Comparison of ENCODE assay signal across 8 cellular contexts in the genomic region with DNA sequence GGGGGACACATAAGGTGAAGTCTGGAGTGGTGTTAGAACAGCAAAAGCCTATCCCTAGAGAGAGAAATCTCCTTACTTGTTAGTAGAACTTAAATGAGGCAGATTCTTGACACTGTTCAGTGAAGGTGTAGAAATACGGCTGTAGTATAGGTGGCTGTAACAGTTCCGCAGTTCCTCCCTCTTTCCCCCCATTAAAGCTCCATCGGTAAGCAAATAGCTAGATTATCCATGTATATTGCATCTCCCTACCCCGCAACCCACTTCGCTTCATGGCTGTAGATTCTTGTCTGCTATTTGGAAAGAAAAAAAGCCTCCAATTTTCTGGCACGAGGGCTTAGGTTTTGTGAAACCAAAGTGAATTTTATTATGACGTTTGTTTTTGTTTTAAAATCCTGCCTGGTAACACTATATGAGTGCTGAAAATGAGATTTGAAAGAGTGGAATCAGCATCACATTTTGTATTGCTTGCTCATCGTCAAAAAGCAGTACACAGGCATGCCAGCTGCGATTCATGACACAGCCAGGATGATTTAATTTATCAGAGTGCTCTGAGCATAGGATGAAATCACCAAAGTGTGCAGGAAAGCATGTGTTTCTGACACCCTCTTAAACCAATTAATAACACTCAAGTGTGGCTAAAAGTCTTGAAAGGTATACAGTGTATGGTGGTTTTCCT. TPM values are rescaled to one million over a fixed set of nuclear protein-coding genes. Genes with fewer than 3 reads are reported as not detected.
DNase-seq lines count a peak whose midpoint lies in the region; ATAC-seq and TF ChIP-seq lines count a peak whose summit lies in the region.

No MANE protein-coding gene starts in this region.

- in situ Hi-C loops in mammary epithelial cell (cut with MboI; ENCODE audit: low sequenced_read_pairs in 2 of 2), result no loop called here

- DNase-seq in CD4-positive, alpha-beta T cell, result no peak
- peak; percentile 23 for DNase-seq in M059J (ENCODE audit: low read depth)
- peak; percentile 51 for DNase-seq in mammary epithelial cell
- no peak for DNase-seq in mesothelial cell of epicardium (ENCODE audit: low spot score in 2 of 2, unreplicated experiment in 2 of 2)
- DNase-seq in activated naive CD4-positive, alpha-beta T cell treated with anti-CD3 and anti-CD28 coated beads, Interleukin-2, amount 50 U/mL, for 72 hours (ENCODE audit: low spot score in 2 of 2), result no peak
- DNase-seq in GF-D8 (lab: John Stamatoyannopoulos, UW), result no peak
- no peak for DNase-seq in mucosa of gallbladder (ENCODE audit: low spot score)
- DNase-seq in SIG-M5 treated with dmso at 0.1 percent for 504 hours (lab: John Stamatoyannopoulos, UW; ENCODE audit: unreplicated experiment), result no peak

- H3K9me3 ChIP-seq in CD4-positive, alpha-beta T cell (ENCODE audit: control insufficient read depth, low read length), result no peaks in the 10 kb centered on the region
- no peaks in the 10 kb centered on the region for H3K9me3 ChIP-seq in mammary epithelial cell (replicated peaks; ENCODE audit: insufficient read depth, low read length)

- H3K4me1 Mint-ChIP-seq in CD4-positive, alpha-beta T cell (ENCODE audit: low read depth), result peaks cover 9% of the 10 kb centered on the region
- peaks cover 24% of the 10 kb centered on the region for H3K4me1 Mint-ChIP-seq in mesothelial cell of epicardium

- peak overlapping the region; percentile 44 for H3K4me3 Mint-ChIP-seq in CD4-positive, alpha-beta T cell
- peak overlapping the region; percentile 91 for H3K4me3 Mint-ChIP-seq in mesothelial cell of epicardium

- peaks cover 65% of the 10 kb centered on the region for H3K27me3 Mint-ChIP-seq in CD4-positive, alpha-beta T cell
- H3K27me3 Mint-ChIP-seq in mesothelial cell of epicardium (ENCODE audit: low read depth), result no peaks in the 10 kb centered on the region

- intact Hi-C loops in CD4-positive, alpha-beta T cell (cut with DNase I, micrococcal nuclease), result no loop called here
- intact Hi-C loops in mammary epithelial cell (cut with micrococcal nuclease), result no loop called here

- no peak for TF ChIP-seq CTCF in CD4-positive, alpha-beta T cell (IDR thresholded peaks at IDR 0.05)
- no peak for TF ChIP-seq CTCF in mammary epithelial cell (conservative IDR thresholded peaks at IDR 0.05 in 1 of 2, IDR thresholded peaks at IDR 0.05 in 1 of 2; ENCODE audit: extremely low read depth in 1 of 2, insufficient read depth in 1 of 2, low read depth in 1 of 2, low read length in 2 of 2)
- no peak for TF ChIP-seq CTCF in mesothelial cell of epicardium (IDR thresholded peaks at IDR 0.05; ENCODE audit: unreplicated experiment)

- peaks cover 10% of the 10 kb centered on the region for H3K4me1 ChIP-seq in mammary epithelial cell (ENCODE audit: insufficient read depth, low read length)

- H3K27ac Mint-ChIP-seq in CD4-positive, alpha-beta T cell, result no peak overlapping the region
- peak overlapping the region; percentile 12 for H3K27ac Mint-ChIP-seq in mesothelial cell of epicardium
- H3K27ac Mint-ChIP-seq in activated naive CD4-positive, alpha-beta T cell treated with anti-CD3 and anti-CD28 coated beads, Interleukin-2, amount 50 U/mL, for 72 hours, result no peak overlapping the region

- TSS peak; percentile 23 for BruUV-seq in mammary epithelial cell (replicated peaks; lab: Mats Ljungman, UMichigan)

- H3K9ac ChIP-seq in mammary epithelial cell (ENCODE audit: insufficient read depth, low read length), result no peak overlapping the region

- dilution Hi-C loops in mammary epithelial cell (cut with HindIII; ENCODE audit: low sequenced_read_pairs), result no loop called here

- no peak for ATAC-seq in CD4-positive, alpha-beta T cell (ENCODE audit: poor library complexity)
- no peak for ATAC-seq in activated naive CD4-positive, alpha-beta T cell treated with anti-CD3 and anti-CD28 coated beads, Interleukin-2, amount 50 U/mL, for 72 hours

- POLR2A ChIA-PET in CD4-positive, alpha-beta T cell (lab: Charles Lee), result interaction anchor here (0.7 kb wide), 1 partner anchor 27 kb away, joined by 3 read pairs; no protein-coding TSS in a partner anchor

- no peak overlapping the region for H3K27ac ChIP-seq in CD4-positive, alpha-beta T cell (ENCODE audit: low read depth, low read length)
- no peak overlapping the region for H3K27ac ChIP-seq in mammary epithelial cell (ENCODE audit: insufficient read depth, low read depth, low read length)

- CTCF ChIA-PET in CD4-positive, alpha-beta T cell (lab: Charles Lee), result no interaction called here
- CTCF ChIA-PET in mammary epithelial cell (lab: Charles Lee; ENCODE audit: low non-redundant PET), result no interaction called here

- peak overlapping the region in 2 of 3 experiments; percentile 12 to 47 for H3K4me3 ChIP-seq in mammary epithelial cell (replicated peaks in 1 of 3; ENCODE audit: insufficient read depth in 1 of 3, low read depth in 2 of 3, low read length in 3 of 3)

- peak overlapping the region; percentile 54 for H2AFZ ChIP-seq in mammary epithelial cell (ENCODE audit: low read depth, low read length)

- H3K27me3 ChIP-seq in CD4-positive, alpha-beta T cell (ENCODE audit: control insufficient read depth, insufficient read depth, low read length), result peaks cover 29% of the 10 kb centered on the region
- no peaks in the 10 kb centered on the region for H3K27me3 ChIP-seq in mammary epithelial cell (ENCODE audit: insufficient read depth, low read length)

- H3K4me2 ChIP-seq in mammary epithelial cell (ENCODE audit: insufficient read depth, low read depth, low read length), result peak overlapping the region; percentile 84

- 43% methylated on average over 9 of the region's 9 CpGs for WGBS in mammary epithelial cell (ENCODE audit: low coverage, missing lambda C conversion rate)

- H3K9me3 Mint-ChIP-seq in CD4-positive, alpha-beta T cell, result no peaks in the 10 kb centered on the region
- no peaks in the 10 kb centered on the region for H3K9me3 Mint-ChIP-seq in mesothelial cell of epicardium
- H3K9me3 Mint-ChIP-seq in activated naive CD4-positive, alpha-beta T cell treated with anti-CD3 and anti-CD28 coated beads, Interleukin-2, amount 50 U/mL, for 72 hours, result no peaks in the 10 kb centered on the region

- no peaks in the 10 kb centered on the region for H3K36me3 ChIP-seq in mammary epithelial cell (ENCODE audit: insufficient read depth, low read length)

- H4K20me1 ChIP-seq in mammary epithelial cell (ENCODE audit: insufficient read depth, low read length), result no peaks in the 10 kb centered on the region

- no peaks in the 10 kb centered on the region for H3K79me2 ChIP-seq in mammary epithelial cell (ENCODE audit: insufficient read depth, low read length)

- H3K36me3 Mint-ChIP-seq in CD4-positive, alpha-beta T cell (ENCODE audit: low read depth), result no peaks in the 10 kb centered on the region
- H3K36me3 Mint-ChIP-seq in mesothelial cell of epicardium, result no peaks in the 10 kb centered on the region
- peaks cover 0 to 5% of the 10 kb centered on the region in 2 donors for H3K36me3 Mint-ChIP-seq in activated naive CD4-positive, alpha-beta T cell treated with anti-CD3 and anti-CD28 coated beads, Interleukin-2, amount 50 U/mL, for 72 hours

RNA-seq across cellular contexts. Expression of a gene that starts 1.4 kb away (rescaled TPM):
- under 1 TPM; 0.03 to 0.08 TPM for total RNA-seq in CD4-positive, alpha-beta T cell
- 0.69 and 1.7 TPM in 2 replicates for total RNA-seq in M059J (2014; rRNA removed; shearing (Covaris generic))
- 10 to 100 TPM in 1 of 2 donors, 1 to 10 TPM in 1; 4.9 to 13.3 TPM for total RNA-seq in mammary epithelial cell
- polyA plus RNA-seq in mammary epithelial cell, result 1.2 TPM
- polyA minus RNA-seq in mammary epithelial cell, result 2.1 TPM
- total RNA-seq in mesothelial cell of epicardium, result 17.2 to 21.4 TPM (median 19.7 TPM) in 3 replicates
- total RNA-seq in activated naive CD4-positive, alpha-beta T cell treated with anti-CD3 and anti-CD28 coated beads, Interleukin-2, amount 50 U/mL, for 72 hours, result under 1 TPM; 0.25 to 0.49 TPM
- 6.6 TPM for total RNA-seq in mucosa of gallbladder

Comparison
In these comparisons a context has a peak if more than half of its experiments do, and no peak if none do; other contexts are left out.
1. DNase-seq: peak in M059J (single experiment) and mammary epithelial cell (single experiment); none in CD4-positive, alpha-beta T cell (0 of 10), mesothelial cell of epicardium (0 of 2), activated naive CD4-positive, alpha-beta T cell treated with anti-CD3 and anti-CD28 coated beads, Interleukin-2, amount 50 U/mL, for 72 hours (0 of 2), GF-D8 (single experiment), mucosa of gallbladder (single experiment) and SIG-M5 treated with dmso at 0.1 percent for 504 hours (single experiment).